8 cellular contexts compared by ENCODE assay signal in the genomic region with DNA sequence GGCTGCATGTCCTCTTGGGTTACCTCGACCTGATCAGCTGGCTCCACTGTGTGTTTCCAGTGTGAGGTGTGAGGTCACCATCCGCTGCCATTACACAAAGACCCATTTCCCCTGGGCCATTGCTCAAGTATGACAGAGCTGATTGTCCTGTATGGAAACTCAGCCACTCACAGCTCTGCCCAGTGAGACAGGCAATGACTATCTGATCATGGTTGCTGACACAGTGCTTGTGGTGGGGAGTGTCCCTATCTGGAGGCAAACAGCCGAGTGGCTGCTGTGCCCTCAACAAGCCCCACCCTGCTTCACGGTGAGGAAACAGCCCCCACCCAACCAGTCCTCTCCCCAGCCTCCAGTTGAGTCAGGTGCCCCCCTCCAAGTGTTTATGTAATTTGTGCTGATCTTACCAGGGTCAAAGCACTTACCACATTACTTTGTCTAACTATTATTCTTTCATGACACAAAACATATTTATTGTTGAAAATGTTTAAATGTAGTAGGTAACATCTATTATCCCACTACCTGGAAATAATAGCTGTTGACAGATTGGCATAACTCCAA.
DNase-seq lines count a peak whose midpoint lies in the region; ATAC-seq and TF ChIP-seq lines count a peak whose summit lies in the region.

No MANE protein-coding gene starts in this region.

- DNase-seq in activated CD4-positive, alpha-beta T cell treated with anti-CD3 and anti-CD28 coated beads for 1 hour: peak; percentile 52
- DNase-seq in erythroblast (lab: John Stamatoyannopoulos, UW): peak; percentile 98 to 99
- DNase-seq in stimulated activated CD4-positive, alpha-beta T cell treated with anti-CD3 and anti-CD28 coated beads, Interleukin-2, amount 100 ng/mL, for 4 hours (ENCODE audit: low read depth): peak; percentile 42
- DNase-seq in HCEC 1CT: no peak
- DNase-seq in NOMO-1 treated with DMSO at 0.1 percent for 48 hours (lab: John Stamatoyannopoulos, UW; ENCODE audit: unreplicated experiment): no peak

- TF ChIP-seq POLR2A in erythroblast (IDR thresholded peaks at IDR 0.05; ENCODE audit: low read length): peak; percentile 99

- ATAC-seq in HG02981 (IDR thresholded peaks at IDR 0.05; ENCODE audit: unreplicated experiment): no peak
- ATAC-seq in HG02571 (IDR thresholded peaks at IDR 0.05; ENCODE audit: unreplicated experiment): no peak

- no peak for TF ChIP-seq CTCF in Loucy (conservative IDR thresholded peaks at IDR 0.05; ENCODE audit: low read length)

- peaks cover 18% of the 10 kb centered on the region for H3F3A ChIP-seq in Loucy (ENCODE audit: low read depth)

- H3K9me3 ChIP-seq in Loucy (ENCODE audit: insufficient read depth, low read depth, low read length): no peaks in the 10 kb centered on the region

- peak overlapping the region; percentile 17 for H3K4me2 ChIP-seq in Loucy (ENCODE audit: low read depth, low read length, poor library complexity, severe bottlenecking)

- H3K79me2 ChIP-seq in Loucy (ENCODE audit: insufficient read depth, low read length): peaks cover 16% of the 10 kb centered on the region

- peak overlapping the region; percentile 33 for H3K4me3 ChIP-seq in Loucy (ENCODE audit: low read length, poor library complexity, severe bottlenecking)

- 0 out of 2 replicates have a peak, but pooled peaks cover 4% of the 10 kb centered on the region for H3K36me3 ChIP-seq in Loucy (ENCODE audit: insufficient read depth, low read length)

- H3K9me2 ChIP-seq in Loucy (replicated peaks; ENCODE audit: low read depth, low read length): no peaks in the 10 kb centered on the region

- no peaks in the 10 kb centered on the region for H3K27me3 ChIP-seq in Loucy (ENCODE audit: insufficient read depth, low read length, poor library complexity, severe bottlenecking)

- H3K4me1 ChIP-seq in Loucy (ENCODE audit: insufficient read depth, low read length, poor library complexity, severe bottlenecking): peaks cover 90% of the 10 kb centered on the region

- H2AFZ ChIP-seq in Loucy (ENCODE audit: low read length): no peak overlapping the region

- H4K20me1 ChIP-seq in Loucy (ENCODE audit: insufficient read depth, low read length, poor library complexity, severe bottlenecking): no peaks in the 10 kb centered on the region

- H3K9ac ChIP-seq in Loucy (ENCODE audit: low read depth, low read length, poor library complexity, severe bottlenecking): peak overlapping the region; percentile 69

Comparison
In these comparisons a context has a peak if more than half of its experiments do, and no peak if none do; other contexts are left out.
1. DNase-seq: peak in activated CD4-positive, alpha-beta T cell treated with anti-CD3 and anti-CD28 coated beads for 1 hour (single experiment), erythroblast (2 of 2) and stimulated activated CD4-positive, alpha-beta T cell treated with anti-CD3 and anti-CD28 coated beads, Interleukin-2, amount 100 ng/mL, for 4 hours (single experiment); none in HCEC 1CT (single experiment) and NOMO-1 treated with DMSO at 0.1 percent for 48 hours (single experiment).